Comparison of ENCODE assay signal across 8 cellular contexts in genomic region chr1:225881081-225882007, GRCh38. TPM values are rescaled to one million over a fixed set of nuclear protein-coding genes. Genes with fewer than 3 reads are reported as not detected.
A peak's percentile ranks its signal among the peaks of the same experiment; 100 is the strongest.
DNase-seq lines count a peak whose midpoint lies in the region; ATAC-seq, FAIRE-seq and TF ChIP-seq lines count a peak whose summit lies in the region.

No MANE protein-coding gene starts in this region.

- H3K27ac ChIP-seq in endothelial cell of umbilical vein (ENCODE audit: insufficient read depth, low read depth, low read length) (peak overlapping the region; percentile 38), testis (peak overlapping the region; percentile 74 to 87)

- H3K4me1 ChIP-seq in endothelial cell of umbilical vein (ENCODE audit: control insufficient read depth, extremely low read depth, insufficient read depth, low read length) (peaks cover 14% of the 10 kb centered on the region), mononuclear cell (ENCODE audit: insufficient read depth, low read length) (peaks cover 67% of the 10 kb centered on the region), testis (peaks cover 40% of the 10 kb centered on the region)

- peak overlapping the region; percentile 74 for H3K9ac ChIP-seq in endothelial cell of umbilical vein (replicated peaks; ENCODE audit: extremely low read depth, insufficient read depth, low read length)

- peak overlapping the region; percentile 96 for H2AFZ ChIP-seq in endothelial cell of umbilical vein (ENCODE audit: low read depth, low read length)

- no peaks in the 10 kb centered on the region for H3K36me3 ChIP-seq in endothelial cell of umbilical vein (ENCODE audit: control insufficient read depth in 2 of 2, extremely low read depth in 1 of 2, insufficient read depth in 2 of 2, low read length in 2 of 2)
- no peaks in the 10 kb centered on the region for H3K36me3 ChIP-seq in testis (ENCODE audit: low read depth, missing control alignments)

- H3K9me1 ChIP-seq in endothelial cell of umbilical vein (replicated peaks; ENCODE audit: control insufficient read depth, extremely low read depth, insufficient read depth, low read length) = no peaks in the 10 kb centered on the region

- H3K4me3 ChIP-seq in endothelial cell of umbilical vein (replicated peaks in 1 of 3; ENCODE audit: insufficient read depth in 1 of 3, low read depth in 1 of 3, low read length in 3 of 3) (peak overlapping the region; percentile 70 to 91 (median 81)), mononuclear cell (ENCODE audit: low read length) (peak overlapping the region; percentile 99), testis (peak overlapping the region; percentile 90 to 94)

- no peaks in the 10 kb centered on the region for H4K20me1 ChIP-seq in endothelial cell of umbilical vein (replicated peaks; ENCODE audit: control insufficient read depth, extremely low read depth, insufficient read depth, low read length)

- FAIRE-seq in GM12891 (lab: Jason Lieb, UNC) (peak; percentile 26), endothelial cell of umbilical vein (lab: Jason Lieb, UNC) (peak; percentile 83)

- peak; percentile 51 for DNase-seq in GM12891 (ENCODE audit: insufficient read length, low spot score)
- DNase-seq in HT1080 (ENCODE audit: low read depth) = peak; percentile 60
- peak; percentile 50 for DNase-seq in activated CD4-positive, alpha-beta T cell treated with anti-CD3 and anti-CD28 coated beads, Interleukin-2, amount 50 U/mL, for 1 hour
- DNase-seq in endothelial cell of umbilical vein (ENCODE audit: low read depth, low spot score) = peak; percentile 19
- peak; percentile 32 for DNase-seq in testis
- no peak for DNase-seq in NOMO-1 treated with DMSO at 0.1 percent for 48 hours (lab: John Stamatoyannopoulos, UW; ENCODE audit: unreplicated experiment)

- H3K27me3 ChIP-seq in endothelial cell of umbilical vein (ENCODE audit: control insufficient read depth in 2 of 2, insufficient read depth in 2 of 2, low read length in 2 of 2) = no peaks in the 10 kb centered on the region
- no peaks in the 10 kb centered on the region for H3K27me3 ChIP-seq in mononuclear cell (ENCODE audit: insufficient read depth, low read length)
- no peaks in the 10 kb centered on the region for H3K27me3 ChIP-seq in testis

- CTCF ChIA-PET in endothelial cell of umbilical vein (lab: Charles Lee) = interaction anchor here (0.6 to 4.7 kb wide), 17 partner anchors 8 to 407 kb away, joined by 3 to 40 read pairs (median 5); partner anchors contain the start of genes EPHX1, LEFTY1 and SRP9

- intact Hi-C loops in endothelial cell of umbilical vein (cut with micrococcal nuclease) (loop anchor here (1.0 to 2.0 kb wide), 4 partner anchors 30 to 406 kb away; partner anchors contain the start of genes EPHX1 and PYCR2), testis (cut with DNase I; ENCODE audit: low total_unique reads) (no loop called here)

- TF ChIP-seq CTCF in endothelial cell of umbilical vein (IDR thresholded peaks at IDR 0.05; ENCODE audit: extremely low read depth in 1 of 2, insufficient read depth in 1 of 2, low read depth in 1 of 2, low read length in 2 of 2) (no peak), testis (IDR thresholded peaks at IDR 0.05) (no peak)

- POLR2A ChIA-PET in endothelial cell of umbilical vein (lab: Charles Lee) = interaction anchor here (1.0 to 1.3 kb wide), 3 partner anchors 104 to 373 kb away, joined by 3 to 4 read pairs (median 3); partner anchors contain the start of gene SRP9

- H3K79me2 ChIP-seq in endothelial cell of umbilical vein (ENCODE audit: control insufficient read depth, insufficient read depth, low read length) = no peaks in the 10 kb centered on the region

- H3K9me3 ChIP-seq in endothelial cell of umbilical vein (replicated peaks; ENCODE audit: control insufficient read depth, insufficient read depth, low read length) (no peaks in the 10 kb centered on the region), mononuclear cell (ENCODE audit: low read depth, low read length) (no peaks in the 10 kb centered on the region), testis (no peaks in the 10 kb centered on the region)

- TF ChIP-seq POLR2A in GM12891 (IDR thresholded peaks at IDR 0.05; ENCODE audit: low read depth, low read length) (no peak), endothelial cell of umbilical vein (IDR thresholded peaks at IDR 0.05; ENCODE audit: low read depth, low read length) (no peak), testis (IDR thresholded peaks at IDR 0.05) (no peak)

- no TSS peak for BruUV-seq in endothelial cell of umbilical vein (replicated peaks; lab: Mats Ljungman, UMichigan)

- dilution Hi-C loops in endothelial cell of umbilical vein (cut with MboI; ENCODE audit: extremely low pct_ligation_motif_present, low sequenced_read_pairs) = no loop called here

- no peak for ATAC-seq in GM18861 (IDR thresholded peaks at IDR 0.05; ENCODE audit: unreplicated experiment)

- 12 to 13% methylated on average over 11 to 27 of the region's 28 CpGs for WGBS in testis, 2 donors

- H3K4me2 ChIP-seq in endothelial cell of umbilical vein (ENCODE audit: insufficient read depth, low read length) = peak overlapping the region; percentile 81

RNA-seq across cellular contexts. Expression of gene TMEM63A, which starts 0.8 kb away (rescaled TPM):
- 9.0 TPM for polyA plus RNA-seq in GM12891 (2012; ENCODE audit: low read depth, missing spikeins)
- total RNA-seq in HT1080 (2014; rRNA removed; shearing (Covaris generic)) = 5.1 and 7.8 TPM in 2 replicates
- polyA plus RNA-seq in HT1080 (2015; cell fraction: cytosol; rRNA removed) = 4.6 and 4.9 TPM in 2 replicates
- polyA plus RNA-seq in HT1080 (2015; cell fraction: nucleus; rRNA removed) = 67.9 and 68.5 TPM in 2 replicates
- total RNA-seq in endothelial cell of umbilical vein = 40.8 and 41.4 TPM in 2 replicates
- 28.7 and 32.2 TPM in 2 replicates for polyA plus RNA-seq in endothelial cell of umbilical vein
- polyA plus RNA-seq in endothelial cell of umbilical vein (2011; cell fraction: cytosol; rRNA removed) = 10.4 and 11.7 TPM in 2 replicates
- 180 and 221 TPM in 2 replicates for polyA plus RNA-seq in endothelial cell of umbilical vein (2011; cell fraction: nucleus; rRNA removed)
- 17.2 and 17.9 TPM in 2 replicates for polyA plus RNA-seq in endothelial cell of umbilical vein (2012)
- 55.8 and 65.6 TPM in 2 replicates for polyA minus RNA-seq in endothelial cell of umbilical vein
- polyA minus RNA-seq in endothelial cell of umbilical vein (2011; cell fraction: cytosol; rRNA and poly(A)+ RNA removed) = 10.2 TPM
- 53.6 and 69.5 TPM in 2 replicates for polyA minus RNA-seq in endothelial cell of umbilical vein (2011; cell fraction: nucleus; rRNA and poly(A)+ RNA removed)
- total RNA-seq in mononuclear cell = 56.0 TPM
- total RNA-seq in testis = 10 to 100 TPM; 46.9 to 51.7 TPM
- polyA plus RNA-seq in testis (ENCODE audit: insufficient read depth, low read depth, low replicate concordance) = 13.6 TPM

RNA-seq across cellular contexts. Expression of gene LEFTY1, which starts 7.6 kb away (rescaled TPM):
- 0.06 TPM for polyA plus RNA-seq in GM12891 (2012; ENCODE audit: low read depth, missing spikeins)
- not detected in 2 replicates for total RNA-seq in HT1080 (2014; rRNA removed; shearing (Covaris generic))
- not detected in 2 replicates for polyA plus RNA-seq in HT1080 (2015; cell fraction: cytosol; rRNA removed)
- polyA plus RNA-seq in HT1080 (2015; cell fraction: nucleus; rRNA removed) = not detected in 2 replicates
- total RNA-seq in endothelial cell of umbilical vein = not detected in 2 replicates
- polyA plus RNA-seq in endothelial cell of umbilical vein = not detected in 2 replicates
- polyA plus RNA-seq in endothelial cell of umbilical vein (2011; cell fraction: cytosol; rRNA removed) = 0.06 TPM in 1 of 2 replicates, not detected in the other
- 0.15 TPM in 1 of 2 replicates, not detected in the other for polyA plus RNA-seq in endothelial cell of umbilical vein (2011; cell fraction: nucleus; rRNA removed)
- polyA plus RNA-seq in endothelial cell of umbilical vein (2012) = not detected in 2 replicates
- not detected in 2 replicates for polyA minus RNA-seq in endothelial cell of umbilical vein
- not detected for polyA minus RNA-seq in endothelial cell of umbilical vein (2011; cell fraction: cytosol; rRNA and poly(A)+ RNA removed)
- not detected in 2 replicates for polyA minus RNA-seq in endothelial cell of umbilical vein (2011; cell fraction: nucleus; rRNA and poly(A)+ RNA removed)
- 0.84 TPM for total RNA-seq in mononuclear cell
- total RNA-seq in testis = under 1 TPM; 0.63 to 0.87 TPM
- polyA plus RNA-seq in testis (ENCODE audit: insufficient read depth, low read depth, low replicate concordance) = 0.90 TPM

RNA-seq across cellular contexts. Expression of gene PYCR2, which starts 42.7 kb away (rescaled TPM):
- polyA plus RNA-seq in GM12891 (2012; ENCODE audit: low read depth, missing spikeins) = 74.3 TPM
- total RNA-seq in HT1080 (2014; rRNA removed; shearing (Covaris generic)) = 64.1 and 65.9 TPM in 2 replicates
- polyA plus RNA-seq in HT1080 (2015; cell fraction: cytosol; rRNA removed) = 105 and 117 TPM in 2 replicates
- polyA plus RNA-seq in HT1080 (2015; cell fraction: nucleus; rRNA removed) = 152 and 167 TPM in 2 replicates
- total RNA-seq in endothelial cell of umbilical vein (60.4 and 64.6 TPM in 2 replicates), mononuclear cell (15.1 TPM), testis (10 to 100 TPM; 60.7 to 64.2 TPM)
- polyA plus RNA-seq in endothelial cell of umbilical vein (63.2 and 65.1 TPM in 2 replicates), testis (ENCODE audit: insufficient read depth, low read depth, low replicate concordance) (85.3 TPM)
- 45.4 and 65.7 TPM in 2 replicates for polyA plus RNA-seq in endothelial cell of umbilical vein (2011; cell fraction: cytosol; rRNA removed)
- 61.1 and 61.5 TPM in 2 replicates for polyA plus RNA-seq in endothelial cell of umbilical vein (2011; cell fraction: nucleus; rRNA removed)
- polyA plus RNA-seq in endothelial cell of umbilical vein (2012) = 39.0 and 48.2 TPM in 2 replicates
- 41.6 and 52.4 TPM in 2 replicates for polyA minus RNA-seq in endothelial cell of umbilical vein
- 21.9 TPM for polyA minus RNA-seq in endothelial cell of umbilical vein (2011; cell fraction: cytosol; rRNA and poly(A)+ RNA removed)
- polyA minus RNA-seq in endothelial cell of umbilical vein (2011; cell fraction: nucleus; rRNA and poly(A)+ RNA removed) = 13.0 and 13.3 TPM in 2 replicates

RNA-seq across cellular contexts. Expression of gene LEFTY2, which starts 59.7 kb away (rescaled TPM):
- not detected for polyA plus RNA-seq in GM12891 (2012; ENCODE audit: low read depth, missing spikeins)
- 1.3 TPM in 1 of 2 replicates, not detected in the other for total RNA-seq in HT1080 (2014; rRNA removed; shearing (Covaris generic))
- 0.03 TPM in 1 of 2 replicates, not detected in the other for polyA plus RNA-seq in HT1080 (2015; cell fraction: cytosol; rRNA removed)
- polyA plus RNA-seq in HT1080 (2015; cell fraction: nucleus; rRNA removed) = not detected in 2 replicates
- total RNA-seq in endothelial cell of umbilical vein (not detected in 2 replicates), mononuclear cell (not detected), testis (1 to 10 TPM; 4.2 to 4.7 TPM)
- polyA plus RNA-seq in endothelial cell of umbilical vein (0.03 and 0.06 TPM in 2 replicates), testis (ENCODE audit: insufficient read depth, low read depth, low replicate concordance) (10.0 TPM)
- 0.13 TPM in 1 of 2 replicates, not detected in the other for polyA plus RNA-seq in endothelial cell of umbilical vein (2011; cell fraction: cytosol; rRNA removed)
- polyA plus RNA-seq in endothelial cell of umbilical vein (2011; cell fraction: nucleus; rRNA removed) = 0.06 TPM in 1 of 2 replicates, not detected in the other
- not detected in 2 replicates for polyA plus RNA-seq in endothelial cell of umbilical vein (2012)
- polyA minus RNA-seq in endothelial cell of umbilical vein = not detected in 2 replicates
- not detected for polyA minus RNA-seq in endothelial cell of umbilical vein (2011; cell fraction: cytosol; rRNA and poly(A)+ RNA removed)
- not detected in 2 replicates for polyA minus RNA-seq in endothelial cell of umbilical vein (2011; cell fraction: nucleus; rRNA and poly(A)+ RNA removed)
